28 cellular contexts compared by ENCODE assay signal in the genomic region with DNA sequence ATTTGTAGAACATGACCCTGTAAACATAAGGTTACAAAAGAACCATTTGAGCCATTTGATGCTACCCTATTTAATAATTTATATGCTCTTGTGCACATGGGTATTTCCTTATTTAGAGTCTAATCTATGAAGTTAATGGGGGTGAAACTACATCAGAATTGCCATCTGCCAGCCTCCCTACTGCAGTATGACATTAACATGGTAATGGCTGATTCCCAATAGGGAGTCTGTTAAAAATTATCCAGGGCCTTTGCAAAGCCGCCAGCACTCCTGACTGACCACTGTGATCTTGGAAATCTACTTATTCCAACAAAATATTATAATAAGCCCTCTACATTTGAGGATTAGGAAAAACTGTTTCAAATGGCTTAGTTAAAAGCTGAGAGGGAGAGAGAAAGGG.
DNase-seq lines count a peak whose midpoint lies in the region; TF ChIP-seq lines count a peak whose summit lies in the region.
"Had no signal": no experiment of that assay in that cellular context is flagged by ENCODE, and none has a peak within 500 bp of the region (broad histone marks: within the 10 kb centered on the region; RNA-seq: fewer than 3 reads in every experiment).

No MANE protein-coding gene starts in this region.

- H3K36me3 ChIP-seq in H7 (replicated peaks; ENCODE audit: control insufficient read depth, insufficient read depth, low read length): no peaks in the 10 kb centered on the region
- H3K36me3 ChIP-seq: adrenal gland, brain microvascular endothelial cell, HAP-1 had no signal

- H3K27me3 Mint-ChIP-seq in nephron (ENCODE audit: low read depth): peaks cover 3% of the 10 kb centered on the region
- H3K27me3 Mint-ChIP-seq in activated T-cell treated with anti-CD3 and anti-CD28 coated beads, Interleukin-2, amount 50 U/mL, for 24 hours: peaks cover 22% of the 10 kb centered on the region
- H3K27me3 Mint-ChIP-seq: activated CD4-positive, alpha-beta T cell treated with anti-CD3 and anti-CD28 coated beads, Interleukin-2, amount 10 ng/mL, durations not matched to agents 24 days and 14 days; stimulated activated naive CD8-positive, alpha-beta T cell treated with anti-CD3 and anti-CD28 coated beads, Interleukin-15, Interleukin-2, amounts not matched to agents 100 ng/mL and 50 ng/mL, for 24 hours had no signal

- peak; percentile 33 for DNase-seq in ACHN
- DNase-seq in H7: peak; percentile 15
- DNase-seq in glomerular visceral epithelial cell (ENCODE audit: extremely low spot score): peak; percentile 8
- DNase-seq in activated T-cell treated with anti-CD3 and anti-CD28 coated beads, Interleukin-2, amount 50 U/mL, for 24 hours: no peak
- DNase-seq in activated CD4-positive, alpha-beta T cell treated with anti-CD3 and anti-CD28 coated beads for 48 hours: no peak
- DNase-seq in HT-29 (ENCODE audit: low spot score): no peak
- no peak for DNase-seq in OCI-M1 (lab: John Stamatoyannopoulos, UW)
- DNase-seq: activated CD4-positive, alpha-beta T cell treated with anti-CD3 and anti-CD28 coated beads, Interleukin-2, amount 10 ng/mL, durations not matched to agents 24 days and 14 days; activated naive CD4-positive, alpha-beta T cell treated with Interleukin-2 at 50 U/mL for 16 hours; activated T-cell treated with anti-CD3 and anti-CD28 coated beads, Interleukin-2, amount 50 U/mL, for 72 hours; adrenal gland; brain microvascular endothelial cell; effector CD4-positive, alpha-beta T cell; GF-D8; head of caudate nucleus; left colon; NCI-H1105 treated with DMSO at 0.1 percent for 48 hours; NCI-H2081; NCI-H446 treated with DMSO at 0.1 percent for 48 hours; NK-92 treated with Interleukin-12 subunit alpha and Interleukin-12 subunit beta, amount 100 ng/mL, for 24 hours; psoas muscle; SHP77; SW 1271; T-helper 9 cell had no signal

- H3K27me3 ChIP-seq in H7 (ENCODE audit: control insufficient read depth, insufficient read depth, low read length): peaks cover 12% of the 10 kb centered on the region; the same call in 1 of the 2 replicates
- H3K27me3 ChIP-seq: adrenal gland, brain microvascular endothelial cell had no signal

- peaks cover 7% of the 10 kb centered on the region for H3K9me3 Mint-ChIP-seq in nephron
- no peaks in the 10 kb centered on the region for H3K9me3 Mint-ChIP-seq in activated T-cell treated with anti-CD3 and anti-CD28 coated beads, Interleukin-2, amount 50 U/mL, for 24 hours
- H3K9me3 Mint-ChIP-seq: activated CD4-positive, alpha-beta T cell treated with anti-CD3 and anti-CD28 coated beads, Interleukin-2, amount 10 ng/mL, durations not matched to agents 24 days and 14 days; activated T-cell treated with anti-CD3 and anti-CD28 coated beads, Interleukin-2, amount 50 U/mL, for 72 hours; stimulated activated naive CD8-positive, alpha-beta T cell treated with anti-CD3 and anti-CD28 coated beads, Interleukin-15, Interleukin-2, amounts not matched to agents 100 ng/mL and 50 ng/mL, for 24 hours had no signal

- H3K36me3 Mint-ChIP-seq in nephron (ENCODE audit: low read depth): no peaks in the 10 kb centered on the region
- no peaks in the 10 kb centered on the region for H3K36me3 Mint-ChIP-seq in activated T-cell treated with anti-CD3 and anti-CD28 coated beads, Interleukin-2, amount 50 U/mL, for 24 hours (ENCODE audit: low read depth)

- H3K4me1 Mint-ChIP-seq in nephron: no peaks in the 10 kb centered on the region
- H3K4me1 Mint-ChIP-seq in activated T-cell treated with anti-CD3 and anti-CD28 coated beads, Interleukin-2, amount 50 U/mL, for 24 hours (ENCODE audit: low read depth): no peaks in the 10 kb centered on the region
- H3K4me1 Mint-ChIP-seq: activated CD4-positive, alpha-beta T cell treated with anti-CD3 and anti-CD28 coated beads, Interleukin-2, amount 10 ng/mL, durations not matched to agents 24 days and 14 days had no signal

- in situ Hi-C loops in ACHN (cut with HindIII; ENCODE audit: low pct_ligation_motif_present, low pct_unique_long_range_greater_than_20kb, low sequenced_read_pairs): no loop called here

- no peak overlapping the region for H3K4me3 ChIP-seq in H7 (ENCODE audit: insufficient read depth, low read depth, low read length)
- H3K4me3 ChIP-seq: adrenal gland, HAP-1, K562, psoas muscle had no signal

- peak overlapping the region; percentile 86 to 95 (median 90) for H3K27ac Mint-ChIP-seq in nephron
- H3K27ac Mint-ChIP-seq in activated T-cell treated with anti-CD3 and anti-CD28 coated beads, Interleukin-2, amount 50 U/mL, for 24 hours: no peak overlapping the region
- H3K27ac Mint-ChIP-seq: activated CD4-positive, alpha-beta T cell treated with anti-CD3 and anti-CD28 coated beads, Interleukin-2, amount 10 ng/mL, durations not matched to agents 24 days and 14 days; activated T-cell treated with anti-CD3 and anti-CD28 coated beads, Interleukin-2, amount 50 U/mL, for 72 hours; stimulated activated naive CD8-positive, alpha-beta T cell treated with anti-CD3 and anti-CD28 coated beads, Interleukin-15, Interleukin-2, amounts not matched to agents 100 ng/mL and 50 ng/mL, for 24 hours had no signal

- no peak for TF ChIP-seq CTCF in nephron (IDR thresholded peaks at IDR 0.05; ENCODE audit: unreplicated experiment in 3 of 3)

- no peak overlapping the region for H3K4me3 Mint-ChIP-seq in nephron
- no peak overlapping the region for H3K4me3 Mint-ChIP-seq in activated T-cell treated with anti-CD3 and anti-CD28 coated beads, Interleukin-2, amount 50 U/mL, for 24 hours
- H3K4me3 Mint-ChIP-seq: activated CD4-positive, alpha-beta T cell treated with anti-CD3 and anti-CD28 coated beads, Interleukin-2, amount 10 ng/mL, durations not matched to agents 24 days and 14 days; activated T-cell treated with anti-CD3 and anti-CD28 coated beads, Interleukin-2, amount 50 U/mL, for 72 hours; stimulated activated naive CD8-positive, alpha-beta T cell treated with anti-CD3 and anti-CD28 coated beads, Interleukin-15, Interleukin-2, amounts not matched to agents 100 ng/mL and 50 ng/mL, for 24 hours had no signal

Comparison
In these comparisons a context has a peak if more than half of its experiments do, and no peak if none do; other contexts are left out.
1. DNase-seq: peak in ACHN (single experiment), H7 (single experiment) and glomerular visceral epithelial cell (single experiment); none in activated T-cell treated with anti-CD3 and anti-CD28 coated beads, Interleukin-2, amount 50 U/mL, for 24 hours (single experiment), activated CD4-positive, alpha-beta T cell treated with anti-CD3 and anti-CD28 coated beads for 48 hours (single experiment), HT-29 (single experiment) and OCI-M1 (single experiment).